ENCODE assay signal across 8 cellular contexts in genomic region chrX:37847733-37848197, GRCh38. TPM values are rescaled to one million over a fixed set of nuclear protein-coding genes. Genes with fewer than 3 reads are reported as not detected.
DNase-seq lines count a peak whose midpoint lies in the region; ATAC-seq and TF ChIP-seq lines count a peak whose summit lies in the region.

No MANE protein-coding gene starts in this region.

- H3K27me3 Mint-ChIP-seq in activated T-cell treated with anti-CD3 and anti-CD28 coated beads, Interleukin-2, amount 50 U/mL, for 72 hours (ENCODE audit: low read depth): peaks cover 10% of the 10 kb centered on the region
- no peaks in the 10 kb centered on the region for H3K27me3 Mint-ChIP-seq in activated CD8-positive, alpha-beta T cell treated with anti-CD3 and anti-CD28 coated beads for 36 hours

- CTCF ChIA-PET in activated CD8-positive, alpha-beta T cell treated with anti-CD3 and anti-CD28 coated beads for 36 hours (lab: Charles Lee): no interaction called here

- H3K27me3 ChIP-seq in kidney epithelial cell (ENCODE audit: control insufficient read depth, insufficient read depth, low read length): no peaks in the 10 kb centered on the region
- no peaks in the 10 kb centered on the region for H3K27me3 ChIP-seq in thyroid gland

- H3K9me3 Mint-ChIP-seq in activated T-cell treated with anti-CD3 and anti-CD28 coated beads, Interleukin-2, amount 50 U/mL, for 72 hours: peaks cover 0 to 3% of the 10 kb centered on the region in 2 donors
- no peaks in the 10 kb centered on the region for H3K9me3 Mint-ChIP-seq in activated CD8-positive, alpha-beta T cell treated with anti-CD3 and anti-CD28 coated beads for 36 hours

- H3K27ac ChIP-seq in thyroid gland: peak overlapping the region in 2 of 3 donors; percentile 20 to 88

- H3K4me3 ChIP-seq in kidney epithelial cell (ENCODE audit: low read depth, low read length): peak overlapping the region; percentile 73
- H3K4me3 ChIP-seq in thyroid gland (replicated peaks in 1 of 3): peak overlapping the region in 1 of 3 donors; percentile 60

- TF ChIP-seq POLR2A in thyroid gland (IDR thresholded peaks at IDR 0.05): peak in 1 of 2 donors; percentile 12

- intact Hi-C loops in activated CD8-positive, alpha-beta T cell treated with anti-CD3 and anti-CD28 coated beads for 36 hours (cut with micrococcal nuclease): no loop called here
- intact Hi-C loops in thyroid gland (cut with DNase I): no loop called here

- no peaks in the 10 kb centered on the region for H3K36me3 ChIP-seq in kidney epithelial cell (ENCODE audit: control insufficient read depth, insufficient read depth, low read length)
- no peaks in the 10 kb centered on the region for H3K36me3 ChIP-seq in thyroid gland

- 17 to 24% methylated on average over 4 to 5 of the region's 5 CpGs for WGBS in thyroid gland, 2 donors

- no peaks in the 10 kb centered on the region for H3K9me3 ChIP-seq in thyroid gland

- no peak for DNase-seq in activated T-cell treated with anti-CD3 and anti-CD28 coated beads, Interleukin-2, amount 50 U/mL, for 72 hours
- DNase-seq in activated T-cell treated with anti-CD3 and anti-CD28 coated beads, Interleukin-2, amount 50 U/mL, for 48 hours: no peak
- no peak for DNase-seq in activated CD8-positive, alpha-beta T cell treated with anti-CD3 and anti-CD28 coated beads for 36 hours
- DNase-seq in kidney epithelial cell (ENCODE audit: low read depth): no peak
- no peak for DNase-seq in thyroid gland
- no peak for DNase-seq in NCI-H446 treated with DMSO at 0.1 percent for 48 hours (lab: John Stamatoyannopoulos, UW)
- no peak for DNase-seq in NCI-H446 (lab: John Stamatoyannopoulos, UW)

- no peaks in the 10 kb centered on the region for H3K4me1 ChIP-seq in thyroid gland

- POLR2A ChIA-PET in activated CD8-positive, alpha-beta T cell treated with anti-CD3 and anti-CD28 coated beads for 36 hours (lab: Charles Lee): no interaction called here

- TF ChIP-seq CTCF in activated CD8-positive, alpha-beta T cell treated with anti-CD3 and anti-CD28 coated beads for 36 hours (IDR thresholded peaks at IDR 0.05): no peak
- TF ChIP-seq CTCF in kidney epithelial cell (IDR thresholded peaks at IDR 0.05; ENCODE audit: insufficient read depth, low read length, poor library complexity, severe bottlenecking) (no peak), thyroid gland (IDR thresholded peaks at IDR 0.05) (no peak)

- H3K27ac Mint-ChIP-seq in activated T-cell treated with anti-CD3 and anti-CD28 coated beads, Interleukin-2, amount 50 U/mL, for 72 hours: peak overlapping the region; percentile 92
- peak overlapping the region; percentile 94 for H3K27ac Mint-ChIP-seq in activated CD8-positive, alpha-beta T cell treated with anti-CD3 and anti-CD28 coated beads for 36 hours

- H3K4me3 Mint-ChIP-seq in activated T-cell treated with anti-CD3 and anti-CD28 coated beads, Interleukin-2, amount 50 U/mL, for 72 hours: peak overlapping the region; percentile 77 to 85
- H3K4me3 Mint-ChIP-seq in activated CD8-positive, alpha-beta T cell treated with anti-CD3 and anti-CD28 coated beads for 36 hours: peak overlapping the region; percentile 74

- peak; percentile 12 to 44 for ATAC-seq in activated T-cell treated with anti-CD3 and anti-CD28 coated beads, Interleukin-2, amount 50 U/mL, for 72 hours (replicated peaks in 1 of 2)
- ATAC-seq in activated CD8-positive, alpha-beta T cell treated with anti-CD3 and anti-CD28 coated beads for 36 hours: peak; percentile 25
- ATAC-seq in GM19452 (IDR thresholded peaks at IDR 0.05; ENCODE audit: unreplicated experiment): no peak

- H3K36me3 Mint-ChIP-seq in activated T-cell treated with anti-CD3 and anti-CD28 coated beads, Interleukin-2, amount 50 U/mL, for 72 hours (ENCODE audit: insufficient read depth in 2 of 2): peaks cover 0 to 1% of the 10 kb centered on the region in 2 donors
- peaks cover 14% of the 10 kb centered on the region for H3K36me3 Mint-ChIP-seq in activated CD8-positive, alpha-beta T cell treated with anti-CD3 and anti-CD28 coated beads for 36 hours (ENCODE audit: low read depth)

- H3K4me1 Mint-ChIP-seq in activated T-cell treated with anti-CD3 and anti-CD28 coated beads, Interleukin-2, amount 50 U/mL, for 72 hours (ENCODE audit: low read depth): peaks cover 20% of the 10 kb centered on the region
- H3K4me1 Mint-ChIP-seq in activated CD8-positive, alpha-beta T cell treated with anti-CD3 and anti-CD28 coated beads for 36 hours (ENCODE audit: low read depth): peaks cover 34% of the 10 kb centered on the region

RNA-seq across cellular contexts. Expression of gene DYNLT3, which starts 0.4 kb away (rescaled TPM):
- 10 to 100 TPM; 21.5 to 28.9 TPM for total RNA-seq in activated T-cell treated with anti-CD3 and anti-CD28 coated beads, Interleukin-2, amount 50 U/mL, for 72 hours
- total RNA-seq in activated CD8-positive, alpha-beta T cell treated with anti-CD3 and anti-CD28 coated beads for 36 hours: 10 to 100 TPM; 24.8 to 26.6 TPM
- total RNA-seq in kidney epithelial cell (28.2 and 35.6 TPM in 2 replicates), thyroid gland (10 to 100 TPM; 23.7 to 42.7 (median 32.5) TPM)
